In the genomic region with DNA sequence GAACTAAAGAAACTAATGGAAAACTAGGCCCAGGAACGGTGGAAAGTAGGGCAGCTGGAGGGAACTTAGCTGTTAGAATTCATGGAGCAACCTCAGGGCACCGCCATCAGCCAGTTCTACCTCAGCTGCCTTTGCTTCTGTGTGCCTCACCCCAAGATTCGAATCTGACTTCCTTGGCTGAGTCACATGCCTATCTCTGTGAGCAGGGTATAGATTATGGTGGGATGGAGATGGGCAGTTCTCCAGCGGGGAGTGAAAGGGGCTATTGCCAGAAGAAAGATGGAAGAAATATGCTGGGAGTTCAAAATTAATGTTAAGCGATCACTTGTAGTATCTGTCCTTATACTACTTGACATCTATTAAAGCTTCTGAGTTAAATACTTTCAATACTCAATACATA, we compare ENCODE assay signal across 22 cellular contexts. TPM values are rescaled to one million over a fixed set of nuclear protein-coding genes. Genes with fewer than 3 reads are reported as not detected.
"Had no signal": no experiment of that assay in that cellular context is flagged by ENCODE, and none has a peak within 500 bp of the region (broad histone marks: within the 10 kb centered on the region; RNA-seq: fewer than 3 reads in every experiment).

No MANE protein-coding gene starts in this region.

- DNase-seq: Karpas-422, KG1, MG63, NCI-H1092, NCI-H1436, NCI-H187, NCI-H2029, NCI-H2081 treated with DMSO at 0.1 percent for 48 hours, NCI-H2171, NCI-H226, NCI-H446, NCI-H510A, NCI-H524 treated with DMSO at 0.1 percent for 48 hours, NCI-H69, NCI-H774, PC-3, SHP77 treated with DMSO at 0.1 percent for 48 hours, SJCRH30 had no signal

- H3K27me3 ChIP-seq: SJCRH30 had no signal

- H3K4me3 ChIP-seq: MG63, SJCRH30 had no signal

- H3K4me1 ChIP-seq: SJCRH30 had no signal

- H3K27ac ChIP-seq: HL-60, SJCRH30 had no signal

- H3K36me3 ChIP-seq: MG63, SJCRH30 had no signal

- H3K9me3 ChIP-seq: MG63, SJCRH30 had no signal

- FAIRE-seq: HTR-8/SVneo had no signal

RNA-seq across cellular contexts. Expression of a gene that starts 18.9 kb away (rescaled TPM):
- total RNA-seq: PC-3 had no signal

RNA-seq across cellular contexts. Expression of a gene that starts 55.2 kb away (rescaled TPM):
- total RNA-seq: PC-3, Right ventricle myocardium inferior, RPMI7951, SJCRH30 had no signal
